ENCODE assay signal across 8 cellular contexts in the genomic region with DNA sequence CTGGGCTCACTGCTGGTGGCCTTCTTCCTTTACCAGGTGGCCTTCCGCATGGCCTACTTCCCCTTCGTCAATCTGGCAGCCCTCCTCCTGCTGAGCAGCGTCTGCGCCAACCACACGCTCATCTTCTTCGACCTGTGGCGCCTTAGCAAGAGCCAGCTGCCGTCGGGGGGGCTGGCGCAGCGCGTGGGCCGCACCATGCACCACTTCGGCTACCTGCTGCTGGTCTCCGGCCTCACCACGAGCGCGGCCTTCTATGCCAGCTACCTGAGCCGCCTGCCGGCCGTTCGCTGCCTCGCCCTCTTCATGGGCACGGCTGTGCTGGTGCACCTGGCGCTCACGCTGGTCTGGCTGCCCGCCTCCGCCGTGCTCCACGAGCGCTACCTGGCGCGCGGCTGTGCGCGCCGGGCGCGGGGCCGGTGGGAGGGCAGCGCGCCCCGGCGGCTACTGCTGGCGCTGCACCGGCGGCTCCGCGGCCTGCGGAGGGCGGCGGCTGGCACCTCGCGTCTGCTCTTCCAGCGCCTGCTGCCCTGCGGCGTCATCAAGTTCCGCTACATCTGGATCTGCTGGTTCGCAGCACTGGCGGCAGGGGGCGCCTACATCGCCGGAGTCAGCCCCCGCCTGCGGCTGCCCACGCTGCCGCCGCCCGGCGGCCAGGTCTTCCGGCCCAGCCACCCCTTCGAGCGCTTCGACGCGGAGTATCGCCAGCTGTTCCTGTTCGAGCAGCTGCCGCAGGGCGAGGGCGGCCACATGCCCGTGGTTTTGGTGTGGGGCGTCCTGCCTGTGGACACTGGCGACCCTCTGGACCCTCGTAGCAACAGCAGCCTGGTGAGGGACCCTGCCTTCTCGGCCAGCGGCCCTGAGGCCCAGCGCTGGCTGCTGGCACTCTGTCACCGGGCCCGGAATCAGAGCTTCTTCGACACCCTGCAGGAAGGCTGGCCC. TPM values are rescaled to one million over a fixed set of nuclear protein-coding genes. Genes with fewer than 3 reads are reported as not detected.
DNase-seq lines count a peak whose midpoint lies in the region; ATAC-seq and TF ChIP-seq lines count a peak whose summit lies in the region.

No MANE protein-coding gene starts in this region.

- no peaks in the 10 kb centered on the region for H3K36me3 ChIP-seq in gastroesophageal sphincter

- H3K9me3 ChIP-seq in gastroesophageal sphincter = no peaks in the 10 kb centered on the region

- H3K27ac ChIP-seq in gastroesophageal sphincter (peak overlapping the region in 3 of 4 donors; percentile 8 to 58 (median 52)), substantia nigra (ENCODE audit: low read depth, low read length, poor library complexity, severe bottlenecking) (no peak overlapping the region)

- H3K4me3 ChIP-seq in gastroesophageal sphincter = peak overlapping the region in 1 of 2 donors; percentile 48

- peaks cover 0 to 23% (median 0%) of the 10 kb centered on the region in 3 donors for H3K4me1 ChIP-seq in gastroesophageal sphincter

- ATAC-seq in GM19467 (IDR thresholded peaks at IDR 0.05; ENCODE audit: unreplicated experiment) (peak; percentile 79), gastroesophageal sphincter (peak; percentile 93)

- peak in 3 of 4 experiments; percentile 91 to 94 (median 94) for TF ChIP-seq CTCF in gastroesophageal sphincter (IDR thresholded peaks at IDR 0.05)

- no peak for TF ChIP-seq EP300 in gastroesophageal sphincter (IDR thresholded peaks at IDR 0.05)

- WGBS in gastroesophageal sphincter (ENCODE audit: low coverage in 1 of 2), 2 donors = 42 to 72% methylated on average over 2 to 3 of the region's 91 CpGs

- H3K27me3 ChIP-seq in gastroesophageal sphincter = no peaks in the 10 kb centered on the region

- TF ChIP-seq POLR2A in Raji (IDR thresholded peaks at IDR 0.05; ENCODE audit: insufficient read depth, low read depth, low read length) = peak; percentile 34; the same call in 1 of the 2 replicates
- no peak for TF ChIP-seq POLR2A in gastroesophageal sphincter (IDR thresholded peaks at IDR 0.05)

- DNase-seq in CD1c-positive myeloid dendritic cell (ENCODE audit: extremely low spot score) (peak; percentile 97), HT1080 (ENCODE audit: low read depth) (peak; percentile 59), activated gamma-delta T cell treated with Interleukin-2 at 50 U/mL for 16 hours (peak; percentile 82), occipital lobe (lab: John Stamatoyannopoulos, UW) (peak; percentile 48), substantia nigra (lab: John Stamatoyannopoulos, UW) (peak in 43 of 49 donors; percentile 17 to 84 (median 60))

RNA-seq across cellular contexts. Expression of a gene that starts 9.9 kb away (rescaled TPM):
- total RNA-seq in HT1080 (2014; rRNA removed; shearing (Covaris generic)) = 1.0 and 1.8 TPM in 2 replicates
- 0.65 and 0.70 TPM in 2 replicates for polyA plus RNA-seq in HT1080 (2015; cell fraction: cytosol; rRNA removed)
- 0.96 and 1.3 TPM in 2 replicates for polyA plus RNA-seq in HT1080 (2015; cell fraction: nucleus; rRNA removed)
- under 1 TPM; 0.07 to 0.19 (median 0.15) TPM for total RNA-seq in gastroesophageal sphincter
- 9.2 TPM for total RNA-seq in occipital lobe

RNA-seq across cellular contexts. Expression of a gene that starts 14.6 kb away (rescaled TPM):
- 132 and 161 TPM in 2 replicates for total RNA-seq in HT1080 (2014; rRNA removed; shearing (Covaris generic))
- polyA plus RNA-seq in HT1080 (2015; cell fraction: cytosol; rRNA removed) = 84.6 and 87.3 TPM in 2 replicates
- 69.2 and 85.8 TPM in 2 replicates for polyA plus RNA-seq in HT1080 (2015; cell fraction: nucleus; rRNA removed)
- 10 to 100 TPM in 2 of 4 donors, 1 to 10 TPM in 2; 7.2 to 16.2 (median 9.9) TPM for total RNA-seq in gastroesophageal sphincter
- total RNA-seq in occipital lobe = 17.8 TPM

RNA-seq across cellular contexts. Expression of a gene that starts 17.1 kb away (rescaled TPM):
- not detected in 2 replicates for total RNA-seq in HT1080 (2014; rRNA removed; shearing (Covaris generic))
- polyA plus RNA-seq in HT1080 (2015; cell fraction: cytosol; rRNA removed) = not detected in 2 replicates
- not detected in 2 replicates for polyA plus RNA-seq in HT1080 (2015; cell fraction: nucleus; rRNA removed)
- total RNA-seq in gastroesophageal sphincter = not detected
- not detected for total RNA-seq in occipital lobe

RNA-seq across cellular contexts. Expression of a gene that starts 27.2 kb away (rescaled TPM):
- total RNA-seq in HT1080 (2014; rRNA removed; shearing (Covaris generic)) = 26.0 and 33.4 TPM in 2 replicates
- 14.2 and 22.2 TPM in 2 replicates for polyA plus RNA-seq in HT1080 (2015; cell fraction: cytosol; rRNA removed)
- 109 and 127 TPM in 2 replicates for polyA plus RNA-seq in HT1080 (2015; cell fraction: nucleus; rRNA removed)
- total RNA-seq in gastroesophageal sphincter (100 to 1,000 TPM in 1 of 4 donors, 10 to 100 TPM in 3; 28.0 to 105 (median 66.7) TPM), occipital lobe (1.6 TPM)

RNA-seq across cellular contexts. Expression of a gene that starts 37.7 kb away (rescaled TPM):
- 15.3 and 18.5 TPM in 2 replicates for total RNA-seq in HT1080 (2014; rRNA removed; shearing (Covaris generic))
- 29.0 and 30.0 TPM in 2 replicates for polyA plus RNA-seq in HT1080 (2015; cell fraction: cytosol; rRNA removed)
- 67.2 and 80.6 TPM in 2 replicates for polyA plus RNA-seq in HT1080 (2015; cell fraction: nucleus; rRNA removed)
- total RNA-seq in gastroesophageal sphincter (10 to 100 TPM; 26.1 to 80.2 (median 50.1) TPM), occipital lobe (22.1 TPM)
